ENCODE assay signal across 1 cellular context in the genomic region with DNA sequence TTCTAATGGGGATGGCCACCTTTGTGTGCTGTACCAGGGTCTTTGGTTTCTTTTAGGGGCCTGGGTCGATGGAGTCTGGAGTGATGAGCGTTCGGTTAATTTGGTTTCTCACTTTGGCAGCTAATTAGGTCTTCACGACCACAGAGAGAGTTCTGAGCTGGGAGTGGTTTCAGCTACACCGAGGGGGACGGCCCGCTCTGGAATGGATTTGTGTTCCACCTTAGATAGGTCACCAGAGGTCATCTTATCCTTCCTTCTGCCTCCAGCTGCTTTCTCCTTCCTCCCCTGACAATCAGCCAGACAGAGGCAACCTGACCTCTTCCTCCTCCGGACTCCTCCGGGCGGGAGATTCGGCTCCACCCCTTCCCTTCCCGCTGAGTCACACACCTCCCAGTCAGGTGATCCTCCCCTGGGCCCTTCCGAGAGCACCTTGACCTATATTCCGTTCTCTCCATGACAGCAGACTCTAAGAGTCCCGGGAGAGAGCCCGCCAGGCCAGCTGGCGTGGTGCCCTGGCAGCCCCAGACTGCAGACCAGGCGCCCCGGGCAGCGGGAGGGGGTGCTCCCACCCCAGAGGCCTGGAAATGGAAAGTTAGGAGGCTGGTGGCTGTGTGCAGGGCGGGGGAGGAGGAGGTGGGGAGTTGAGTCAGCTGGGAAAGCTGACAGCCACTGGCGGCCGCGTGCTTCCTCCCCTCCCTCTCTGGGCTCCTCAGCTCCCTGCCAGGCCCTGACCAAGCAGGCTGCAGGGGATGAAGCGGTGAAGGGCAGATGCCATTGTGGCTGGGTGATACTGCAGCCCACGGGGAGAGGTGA.
TF ChIP-seq lines count a peak whose summit lies in the region.

No MANE protein-coding gene starts in this region.

TF ChIP-seq in HepG2, 621 proteins besides CTCF, POLR2A, EP300 and RAD21 (continued from another document and continues in another):
- TF ChIP-seq, protein P1, sequence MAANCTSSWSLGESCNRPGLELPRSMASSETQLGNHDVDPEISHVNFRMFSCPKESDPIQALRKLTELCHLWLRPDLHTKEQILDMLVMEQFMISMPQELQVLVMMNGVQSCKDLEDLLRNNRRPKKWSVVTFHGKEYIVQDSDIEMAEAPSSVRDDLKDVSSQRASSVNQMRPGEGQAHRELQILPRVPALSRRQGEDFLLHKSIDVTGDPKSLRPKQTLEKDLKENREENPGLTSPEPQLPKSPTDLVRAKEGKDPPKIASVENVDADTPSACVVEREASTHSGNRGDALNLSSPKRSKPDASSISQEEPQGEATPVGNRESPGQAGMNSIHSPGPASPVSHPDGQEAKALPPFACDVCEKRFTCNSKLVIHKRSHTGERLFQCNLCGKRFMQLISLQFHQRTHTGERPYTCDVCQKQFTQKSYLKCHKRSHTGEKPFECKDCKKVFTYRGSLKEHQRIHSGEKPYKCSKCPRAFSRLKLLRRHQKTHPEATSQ (CRISPR knock-in tag; IDR thresholded peaks at IDR 0.05; ENCODE audit: borderline replicate concordance) = no peak
- TF ChIP-seq EHMT2 (IDR thresholded peaks at IDR 0.05; ENCODE audit: borderline replicate concordance, low read depth, low read length) (no peak), CC2D1A (CRISPR knock-in tag; IDR thresholded peaks at IDR 0.05) (no peak), TOPORS (CRISPR knock-in tag; IDR thresholded peaks at IDR 0.05) (no peak), PITX1 (CRISPR knock-in tag; IDR thresholded peaks at IDR 0.05) (0 out of 2 replicates have a peak, but pooled peaks have one; percentile 16), FOXK1 (CRISPR knock-in tag; IDR thresholded peaks at IDR 0.05; ENCODE audit: borderline replicate concordance, low read depth) (peak; percentile 71), CEBPB (IDR thresholded peaks at IDR 0.05; ENCODE audit: borderline replicate concordance, low read depth, low read length) (no peak), JDP2 (CRISPR knock-in tag; IDR thresholded peaks at IDR 0.05; ENCODE audit: borderline replicate concordance) (no peak), ZNF569 (CRISPR knock-in tag; IDR thresholded peaks at IDR 0.05; ENCODE audit: borderline replicate concordance) (no peak), ZNF709 (CRISPR knock-in tag; IDR thresholded peaks at IDR 0.05) (peak; percentile 78; the same call in 1 of the 2 replicates), DNMT3B (CRISPR knock-in tag; conservative IDR thresholded peaks at IDR 0.05) (no peak), ZNF441 (CRISPR knock-in tag; IDR thresholded peaks at IDR 0.05; ENCODE audit: borderline replicate concordance) (peak; percentile 32; the same call in 1 of the 2 replicates), NFYB (CRISPR knock-in tag; IDR thresholded peaks at IDR 0.05) (peak; percentile 19; the same call in 1 of the 2 replicates), NR2F6 (IDR thresholded peaks at IDR 0.05) (peak; percentile 54), NR2F6 (CRISPR knock-in tag; IDR thresholded peaks at IDR 0.05) (peak; percentile 65), POLR2G (IDR thresholded peaks at IDR 0.05; ENCODE audit: low read depth, low read length) (peak; percentile 83), IKZF1 (IDR thresholded peaks at IDR 0.05) (no peak), ZNF230 (CRISPR knock-in tag; IDR thresholded peaks at IDR 0.05) (no peak), IRF2 (CRISPR knock-in tag; IDR thresholded peaks at IDR 0.05) (0 out of 2 replicates have a peak, but pooled peaks have one; percentile 31), ZNF296 (CRISPR knock-in tag; conservative IDR thresholded peaks at IDR 0.05) (no peak), FIP1L1 (IDR thresholded peaks at IDR 0.05; ENCODE audit: borderline replicate concordance, insufficient read depth, low read depth, low read length) (0 out of 2 replicates have a peak, but pooled peaks have one; percentile 28), ZNF20 (CRISPR knock-in tag; IDR thresholded peaks at IDR 0.05) (no peak), ZIK1 (CRISPR knock-in tag; IDR thresholded peaks at IDR 0.05; ENCODE audit: borderline replicate concordance, low read depth) (peak; percentile 76; the same call in 1 of the 2 replicates), ZNF816 (CRISPR knock-in tag; IDR thresholded peaks at IDR 0.05; ENCODE audit: borderline replicate concordance) (no peak), TP53 (CRISPR knock-in tag; conservative IDR thresholded peaks at IDR 0.05) (no peak), GFI1 (CRISPR knock-in tag; IDR thresholded peaks at IDR 0.05; ENCODE audit: borderline replicate concordance) (no peak), SMC3 (IDR thresholded peaks at IDR 0.05; ENCODE audit: low read length) (no peak), FOXA3 (CRISPR knock-in tag; IDR thresholded peaks at IDR 0.05) (no peak; the same call in 1 of the 2 replicates), TBP (CRISPR knock-in tag; IDR thresholded peaks at IDR 0.05) (no peak), PHF21A (CRISPR knock-in tag; IDR thresholded peaks at IDR 0.05) (peak; percentile 77; the same call in 1 of the 2 replicates), NR2C2 (CRISPR knock-in tag; IDR thresholded peaks at IDR 0.05; ENCODE audit: borderline replicate concordance) (0 out of 2 replicates have a peak, but pooled peaks have one; percentile 64), ZNF549 (CRISPR knock-in tag; IDR thresholded peaks at IDR 0.05) (no peak), POGZ (CRISPR knock-in tag; IDR thresholded peaks at IDR 0.05) (peak; percentile 72), ZNF337 (CRISPR knock-in tag; IDR thresholded peaks at IDR 0.05; ENCODE audit: borderline replicate concordance, low read depth) (no peak), SRY (CRISPR knock-in tag; IDR thresholded peaks at IDR 0.05) (0 out of 2 replicates have a peak, but pooled peaks have one; percentile 49)
- TF ChIP-seq, protein P2, sequence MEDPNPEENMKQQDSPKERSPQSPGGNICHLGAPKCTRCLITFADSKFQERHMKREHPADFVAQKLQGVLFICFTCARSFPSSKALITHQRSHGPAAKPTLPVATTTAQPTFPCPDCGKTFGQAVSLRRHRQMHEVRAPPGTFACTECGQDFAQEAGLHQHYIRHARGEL (CRISPR knock-in tag; IDR thresholded peaks at IDR 0.05) = no peak; the same call in 1 of the 2 replicates
- TF ChIP-seq, protein P3, sequence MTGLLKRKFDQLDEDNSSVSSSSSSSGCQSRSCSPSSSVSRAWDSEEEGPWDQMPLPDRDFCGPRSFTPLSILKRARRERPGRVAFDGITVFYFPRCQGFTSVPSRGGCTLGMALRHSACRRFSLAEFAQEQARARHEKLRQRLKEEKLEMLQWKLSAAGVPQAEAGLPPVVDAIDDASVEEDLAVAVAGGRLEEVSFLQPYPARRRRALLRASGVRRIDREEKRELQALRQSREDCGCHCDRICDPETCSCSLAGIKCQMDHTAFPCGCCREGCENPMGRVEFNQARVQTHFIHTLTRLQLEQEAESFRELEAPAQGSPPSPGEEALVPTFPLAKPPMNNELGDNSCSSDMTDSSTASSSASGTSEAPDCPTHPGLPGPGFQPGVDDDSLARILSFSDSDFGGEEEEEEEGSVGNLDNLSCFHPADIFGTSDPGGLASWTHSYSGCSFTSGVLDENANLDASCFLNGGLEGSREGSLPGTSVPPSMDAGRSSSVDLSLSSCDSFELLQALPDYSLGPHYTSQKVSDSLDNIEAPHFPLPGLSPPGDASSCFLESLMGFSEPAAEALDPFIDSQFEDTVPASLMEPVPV (CRISPR knock-in tag; IDR thresholded peaks at IDR 0.05) = no peak
- TF ChIP-seq, protein P4, sequence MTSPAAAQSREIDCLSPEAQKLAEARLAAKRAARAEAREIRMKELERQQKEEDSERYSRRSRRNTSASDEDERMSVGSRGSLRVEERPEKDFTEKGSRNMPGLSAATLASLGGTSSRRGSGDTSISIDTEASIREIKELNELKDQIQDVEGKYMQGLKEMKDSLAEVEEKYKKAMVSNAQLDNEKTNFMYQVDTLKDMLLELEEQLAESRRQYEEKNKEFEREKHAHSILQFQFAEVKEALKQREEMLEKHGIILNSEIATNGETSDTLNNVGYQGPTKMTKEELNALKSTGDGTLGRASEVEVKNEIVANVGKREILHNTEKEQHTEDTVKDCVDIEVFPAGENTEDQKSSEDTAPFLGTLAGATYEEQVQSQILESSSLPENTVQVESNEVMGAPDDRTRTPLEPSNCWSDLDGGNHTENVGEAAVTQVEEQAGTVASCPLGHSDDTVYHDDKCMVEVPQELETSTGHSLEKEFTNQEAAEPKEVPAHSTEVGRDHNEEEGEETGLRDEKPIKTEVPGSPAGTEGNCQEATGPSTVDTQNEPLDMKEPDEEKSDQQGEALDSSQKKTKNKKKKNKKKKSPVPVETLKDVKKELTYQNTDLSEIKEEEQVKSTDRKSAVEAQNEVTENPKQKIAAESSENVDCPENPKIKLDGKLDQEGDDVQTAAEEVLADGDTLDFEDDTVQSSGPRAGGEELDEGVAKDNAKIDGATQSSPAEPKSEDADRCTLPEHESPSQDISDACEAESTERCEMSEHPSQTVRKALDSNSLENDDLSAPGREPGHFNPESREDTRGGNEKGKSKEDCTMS (CRISPR knock-in tag; conservative IDR thresholded peaks at IDR 0.05) = no peak
- TF ChIP-seq, protein P5, sequence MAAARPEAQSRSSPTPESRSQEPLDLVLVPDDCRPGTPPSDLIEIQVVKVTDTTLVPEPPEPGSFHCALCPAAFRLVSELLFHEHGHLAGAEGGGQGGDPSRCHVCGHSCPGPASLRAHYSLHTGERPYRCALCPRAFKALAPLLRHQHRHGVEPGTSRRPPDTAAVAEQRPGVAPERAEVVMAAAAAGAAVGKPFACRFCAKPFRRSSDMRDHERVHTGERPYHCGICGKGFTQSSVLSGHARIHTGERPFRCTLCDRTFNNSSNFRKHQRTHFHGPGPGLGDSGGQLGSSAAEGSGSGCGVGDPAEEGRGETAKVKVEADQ (CRISPR knock-in tag; IDR thresholded peaks at IDR 0.05; ENCODE audit: borderline replicate concordance) = no peak; the same call in 1 of the 2 replicates
- TF ChIP-seq, protein P6, sequence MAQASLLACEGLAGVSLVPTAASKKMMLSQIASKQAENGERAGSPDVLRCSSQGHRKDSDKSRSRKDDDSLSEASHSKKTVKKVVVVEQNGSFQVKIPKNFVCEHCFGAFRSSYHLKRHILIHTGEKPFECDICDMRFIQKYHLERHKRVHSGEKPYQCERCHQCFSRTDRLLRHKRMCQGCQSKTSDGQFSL (CRISPR knock-in tag; IDR thresholded peaks at IDR 0.05) = no peak
- TF ChIP-seq, protein P7, sequence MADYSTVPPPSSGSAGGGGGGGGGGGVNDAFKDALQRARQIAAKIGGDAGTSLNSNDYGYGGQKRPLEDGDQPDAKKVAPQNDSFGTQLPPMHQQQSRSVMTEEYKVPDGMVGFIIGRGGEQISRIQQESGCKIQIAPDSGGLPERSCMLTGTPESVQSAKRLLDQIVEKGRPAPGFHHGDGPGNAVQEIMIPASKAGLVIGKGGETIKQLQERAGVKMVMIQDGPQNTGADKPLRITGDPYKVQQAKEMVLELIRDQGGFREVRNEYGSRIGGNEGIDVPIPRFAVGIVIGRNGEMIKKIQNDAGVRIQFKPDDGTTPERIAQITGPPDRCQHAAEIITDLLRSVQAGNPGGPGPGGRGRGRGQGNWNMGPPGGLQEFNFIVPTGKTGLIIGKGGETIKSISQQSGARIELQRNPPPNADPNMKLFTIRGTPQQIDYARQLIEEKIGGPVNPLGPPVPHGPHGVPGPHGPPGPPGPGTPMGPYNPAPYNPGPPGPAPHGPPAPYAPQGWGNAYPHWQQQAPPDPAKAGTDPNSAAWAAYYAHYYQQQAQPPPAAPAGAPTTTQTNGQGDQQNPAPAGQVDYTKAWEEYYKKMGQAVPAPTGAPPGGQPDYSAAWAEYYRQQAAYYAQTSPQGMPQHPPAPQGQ (CRISPR knock-in tag; IDR thresholded peaks at IDR 0.05; ENCODE audit: borderline replicate concordance) = no peak
- TF ChIP-seq, protein P8, sequence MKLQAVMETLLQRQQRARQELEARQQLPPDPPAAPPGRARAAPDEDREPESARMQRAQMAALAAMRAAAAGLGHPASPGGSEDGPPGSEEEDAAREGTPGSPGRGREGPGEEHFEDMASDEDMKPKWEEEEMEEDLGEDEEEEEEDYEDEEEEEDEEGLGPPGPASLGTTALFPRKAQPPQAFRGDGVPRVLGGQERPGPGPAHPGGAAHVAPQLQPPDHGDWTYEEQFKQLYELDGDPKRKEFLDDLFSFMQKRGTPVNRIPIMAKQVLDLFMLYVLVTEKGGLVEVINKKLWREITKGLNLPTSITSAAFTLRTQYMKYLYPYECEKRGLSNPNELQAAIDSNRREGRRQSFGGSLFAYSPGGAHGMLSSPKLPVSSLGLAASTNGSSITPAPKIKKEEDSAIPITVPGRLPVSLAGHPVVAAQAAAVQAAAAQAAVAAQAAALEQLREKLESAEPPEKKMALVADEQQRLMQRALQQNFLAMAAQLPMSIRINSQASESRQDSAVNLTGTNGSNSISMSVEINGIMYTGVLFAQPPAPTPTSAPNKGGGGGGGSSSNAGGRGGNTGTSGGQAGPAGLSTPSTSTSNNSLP (IDR thresholded peaks at IDR 0.05; ENCODE audit: low read depth, low read length) = no peak
- TF ChIP-seq, protein P9, sequence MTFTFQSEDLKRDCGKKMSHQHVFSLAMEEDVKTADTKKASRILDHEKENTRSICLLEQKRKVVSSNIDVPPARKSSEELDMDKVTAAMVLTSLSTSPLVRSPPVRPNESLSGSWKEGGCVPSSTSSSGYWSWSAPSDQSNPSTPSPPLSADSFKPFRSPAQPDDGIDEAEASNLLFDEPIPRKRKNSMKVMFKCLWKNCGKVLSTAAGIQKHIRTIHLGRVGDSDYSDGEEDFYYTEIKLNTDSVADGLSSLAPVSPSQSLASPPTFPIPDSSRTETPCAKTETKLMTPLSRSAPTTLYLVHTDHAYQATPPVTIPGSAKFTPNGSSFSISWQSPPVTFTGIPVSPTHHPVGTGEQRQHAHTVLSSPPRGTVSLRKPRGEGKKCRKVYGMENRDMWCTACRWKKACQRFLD (CRISPR knock-in tag; IDR thresholded peaks at IDR 0.05; ENCODE audit: borderline replicate concordance) = peak; percentile 61; the same call in 1 of the 2 replicates
- TF ChIP-seq, protein P10, sequence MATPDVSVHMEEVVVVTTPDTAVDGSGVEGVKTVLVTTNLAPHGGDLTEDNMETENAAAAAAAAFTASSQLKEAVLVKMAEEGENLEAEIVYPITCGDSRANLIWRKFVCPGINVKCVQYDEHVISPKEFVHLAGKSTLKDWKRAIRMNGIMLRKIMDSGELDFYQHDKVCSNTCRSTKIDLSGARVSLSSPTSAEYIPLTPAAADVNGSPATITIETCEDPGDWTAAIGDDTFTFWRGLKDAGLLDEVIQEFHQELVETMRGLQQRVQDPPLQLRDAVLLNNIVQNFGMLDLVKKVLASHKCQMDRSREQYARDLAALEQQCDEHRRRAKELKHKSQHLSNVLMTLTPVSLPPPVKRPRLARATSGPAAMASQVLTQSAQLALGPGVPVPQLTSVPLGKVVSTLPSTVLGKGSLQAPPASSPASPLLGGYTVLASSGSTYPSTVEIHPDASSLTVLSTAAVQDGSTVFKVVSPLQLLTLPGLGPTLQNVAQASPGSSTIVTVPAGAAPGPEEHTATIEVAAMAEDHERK (CRISPR knock-in tag; IDR thresholded peaks at IDR 0.05; ENCODE audit: low read depth) = no peak
- TF ChIP-seq, protein P11, sequence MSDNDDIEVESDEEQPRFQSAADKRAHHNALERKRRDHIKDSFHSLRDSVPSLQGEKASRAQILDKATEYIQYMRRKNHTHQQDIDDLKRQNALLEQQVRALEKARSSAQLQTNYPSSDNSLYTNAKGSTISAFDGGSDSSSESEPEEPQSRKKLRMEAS (IDR thresholded peaks at IDR 0.05) = peak; percentile 85
